In genomic region chr9:119961774-119962408, GRCh38 we compare ENCODE assay signal across 8 cellular contexts.
DNase-seq lines count a peak whose midpoint lies in the region; ATAC-seq and TF ChIP-seq lines count a peak whose summit lies in the region.

No MANE protein-coding gene starts in this region.

- no peaks in the 10 kb centered on the region for H3K9me2 ChIP-seq in SK-N-SH

- peak; percentile 87 for TF ChIP-seq CTCF in SK-N-SH (IDR thresholded peaks at IDR 0.05)
- peak; percentile 75 for TF ChIP-seq CTCF in glutamatergic neuron (IDR thresholded peaks at IDR 0.05; ENCODE audit: partially characterized antibody, unreplicated experiment)

- H4K20me1 ChIP-seq in SK-N-SH (ENCODE audit: insufficient read depth) = no peaks in the 10 kb centered on the region

- H3K36me3 ChIP-seq in SK-N-SH (replicated peaks in 1 of 2; ENCODE audit: control insufficient read depth in 1 of 2, insufficient read depth in 2 of 2, low read length in 1 of 2) = no peaks in the 10 kb centered on the region

- H2AFZ ChIP-seq in SK-N-SH (ENCODE audit: low read depth) = peak overlapping the region; percentile 70

- no peak overlapping the region for H3K9ac ChIP-seq in SK-N-SH

- H3K27ac ChIP-seq in SK-N-SH (ENCODE audit: low read depth in 2 of 2, low read length in 1 of 2) = no peak overlapping the region

- POLR2A ChIA-PET in SK-N-SH (lab: Yijun Ruan, JAX) = no interaction called here

- H3K4me2 ChIP-seq in SK-N-SH = no peak overlapping the region

- 16% methylated on average over 15 of the region's 19 CpGs for WGBS in SK-N-SH (ENCODE audit: low lambda C conversion rate)

- no peaks in the 10 kb centered on the region for H3K27me3 ChIP-seq in SK-N-SH (ENCODE audit: insufficient read depth)

- H3K27me3 Mint-ChIP-seq in glutamatergic neuron (ENCODE audit: unreplicated experiment) = peaks cover 4% of the 10 kb centered on the region
- peaks cover 0 to 8% of the 10 kb centered on the region in 2 donors for H3K27me3 Mint-ChIP-seq in effector memory CD8-positive, alpha-beta T cell

- peaks cover 0 to 9% of the 10 kb centered on the region in 2 experiments; a peak in 2 of 4 replicates for H3K4me1 ChIP-seq in SK-N-SH (ENCODE audit: control insufficient read depth in 1 of 2, insufficient read depth in 2 of 2, low read depth in 1 of 2, low read length in 1 of 2)

- peaks cover 2% of the 10 kb centered on the region for H3K9me3 Mint-ChIP-seq in glutamatergic neuron (ENCODE audit: unreplicated experiment)
- H3K9me3 Mint-ChIP-seq in effector memory CD8-positive, alpha-beta T cell = peaks cover 0 to 4% of the 10 kb centered on the region in 2 donors

- peak overlapping the region in 1 of 2 experiments; percentile 46; a peak in 1 of 4 replicates for H3K4me3 ChIP-seq in SK-N-SH (ENCODE audit: low read depth in 2 of 2, low read length in 1 of 2)

- CTCF ChIA-PET in SK-N-SH (lab: Yijun Ruan, JAX) = interaction anchor here (0.6 to 4.2 kb wide), 10 partner anchors 14 to 591 kb away, joined by 3 to 15 read pairs (median 3); no protein-coding TSS in a partner anchor

- peaks cover 13% of the 10 kb centered on the region for H3K4me1 Mint-ChIP-seq in glutamatergic neuron (ENCODE audit: low read depth, unreplicated experiment)
- H3K4me1 Mint-ChIP-seq in effector memory CD8-positive, alpha-beta T cell (ENCODE audit: low read depth in 2 of 2) = no peaks in the 10 kb centered on the region

- H3K79me2 ChIP-seq in SK-N-SH (ENCODE audit: insufficient read depth) = no peaks in the 10 kb centered on the region

- no peaks in the 10 kb centered on the region for H3F3A ChIP-seq in SK-N-SH (replicated peaks; ENCODE audit: insufficient read depth)

- TF ChIP-seq EP300 in SK-N-SH (IDR thresholded peaks at IDR 0.05; ENCODE audit: borderline replicate concordance in 1 of 2, low read depth in 1 of 2, low read length in 1 of 2) = no peak

- no peaks in the 10 kb centered on the region for H3K9me3 ChIP-seq in SK-N-SH

- peak; percentile 16 for DNase-seq in stimulated activated CD4-positive, alpha-beta T cell treated with anti-CD3 and anti-CD28 coated beads, Interleukin-15, amount 100 ng/mL, for 24 hours
- DNase-seq in stimulated activated CD4-positive, alpha-beta T cell treated with anti-CD3 and anti-CD28 coated beads, Interleukin-4, amount 100 ng/mL, for 4 hours = no peak
- peak; percentile 73 for DNase-seq in SK-N-SH
- DNase-seq in glutamatergic neuron = peak; percentile 85
- DNase-seq in stimulated activated CD8-positive, alpha-beta memory T cell treated with anti-CD3 and anti-CD28 coated beads, Interleukin-4, amount 100 ng/mL, for 48 hours = peak; percentile 43
- no peak for DNase-seq in effector memory CD8-positive, alpha-beta T cell
- DNase-seq in midbrain (lab: John Stamatoyannopoulos, UW) = no peak
- DNase-seq in NCI-H1105 treated with DMSO at 0.1 percent for 48 hours (lab: John Stamatoyannopoulos, UW) = no peak

- no peak overlapping the region for H3K27ac Mint-ChIP-seq in glutamatergic neuron (ENCODE audit: unreplicated experiment)
- H3K27ac Mint-ChIP-seq in effector memory CD8-positive, alpha-beta T cell = no peak overlapping the region

- H3K36me3 Mint-ChIP-seq in glutamatergic neuron (ENCODE audit: unreplicated experiment) = no peaks in the 10 kb centered on the region
- no peaks in the 10 kb centered on the region for H3K36me3 Mint-ChIP-seq in effector memory CD8-positive, alpha-beta T cell (ENCODE audit: insufficient read depth)

- H3K4me3 Mint-ChIP-seq in glutamatergic neuron (ENCODE audit: unreplicated experiment) = no peak overlapping the region
- H3K4me3 Mint-ChIP-seq in effector memory CD8-positive, alpha-beta T cell = no peak overlapping the region

- ATAC-seq in effector memory CD8-positive, alpha-beta T cell (replicated peaks) = no peak

- TF ChIP-seq RAD21 in SK-N-SH (IDR thresholded peaks at IDR 0.05; ENCODE audit: low read length) = peak; percentile 66

TF ChIP-seq in SK-N-SH, 30 proteins besides CTCF, POLR2A, EP300 and RAD21:
- TF ChIP-seq MAX (IDR thresholded peaks at IDR 0.05; ENCODE audit: low read depth) = no peak
- TF ChIP-seq SMC3 (IDR thresholded peaks at IDR 0.05; ENCODE audit: low read depth, low read length) = peak; percentile 63
- peak; percentile 27; the same call in 1 of the 2 replicates for TF ChIP-seq NRF1 (IDR thresholded peaks at IDR 0.05; ENCODE audit: low read depth, low read length)

Comparison
In these comparisons a context has a peak if more than half of its experiments do, and no peak if none do; other contexts are left out.
1. DNase-seq: peak in stimulated activated CD4-positive, alpha-beta T cell treated with anti-CD3 and anti-CD28 coated beads, Interleukin-15, amount 100 ng/mL, for 24 hours (single experiment), SK-N-SH (single experiment), glutamatergic neuron (single experiment) and stimulated activated CD8-positive, alpha-beta memory T cell treated with anti-CD3 and anti-CD28 coated beads, Interleukin-4, amount 100 ng/mL, for 48 hours (single experiment); none in stimulated activated CD4-positive, alpha-beta T cell treated with anti-CD3 and anti-CD28 coated beads, Interleukin-4, amount 100 ng/mL, for 4 hours (0 of 2), effector memory CD8-positive, alpha-beta T cell (0 of 3), midbrain (single experiment) and NCI-H1105 treated with DMSO at 0.1 percent for 48 hours (single experiment).